Comparison of ENCODE assay signal across 8 cellular contexts in genomic region chr11:17063171-17064002, GRCh38. TPM values are rescaled to one million over a fixed set of nuclear protein-coding genes. Genes with fewer than 3 reads are reported as not detected.
DNase-seq lines count a peak whose midpoint lies in the region; ATAC-seq and TF ChIP-seq lines count a peak whose summit lies in the region.

No MANE protein-coding gene starts in this region.

- DNase-seq in CD8-positive, alpha-beta T cell: peak in 2 of 7 experiments; percentile 27 to 29
- DNase-seq in HPDE6-E6E7 (ENCODE audit: extremely low spot score) (peak; percentile 27), RPMI8226 (peak; percentile 50), astrocyte of the cerebellum (ENCODE audit: low read depth) (peak; percentile 31), iPS DF 6.9 (ENCODE audit: low read depth, low spot score) (peak; percentile 52), middle frontal gyrus (ENCODE audit: extremely low spot score, low spot score) (no peak)
- peak; percentile 76 for DNase-seq in stimulated activated CD4-positive, alpha-beta T cell treated with anti-CD3 and anti-CD28 coated beads, Interleukin-15, amount 100 ng/mL, for 24 hours

- no peak overlapping the region for H3K27ac Mint-ChIP-seq in CD8-positive, alpha-beta T cell

- in situ Hi-C loops in astrocyte of the cerebellum (cut with HindIII; ENCODE audit: low sequenced_read_pairs): loop anchor here (5.0 to 10.0 kb wide), 2 partner anchors 126 to 279 kb away; no protein-coding TSS in a partner anchor

- POLR2A ChIA-PET in CD8-positive, alpha-beta T cell (lab: Charles Lee): interaction anchor here (0.9 kb wide), 1 partner anchor 14 kb away, joined by 3 read pairs; the partner anchor contains the start of gene RPS13

- H3K36me3 Mint-ChIP-seq in CD8-positive, alpha-beta T cell: no peaks in the 10 kb centered on the region

- no CpG with 5 or more reads among the region's 4 CpGs for WGBS in iPS DF 6.9 (ENCODE audit: insufficient coverage, insufficient read length)

- no peaks in the 10 kb centered on the region for H3K36me3 ChIP-seq in CD8-positive, alpha-beta T cell (ENCODE audit: insufficient read depth, low read length)
- no peaks in the 10 kb centered on the region for H3K36me3 ChIP-seq in iPS DF 6.9 (ENCODE audit: control insufficient read depth, insufficient read depth, low read length)

- H3K4me3 Mint-ChIP-seq in CD8-positive, alpha-beta T cell: no peak overlapping the region

- H3K4me1 Mint-ChIP-seq in CD8-positive, alpha-beta T cell (ENCODE audit: low read depth): no peaks in the 10 kb centered on the region

- intact Hi-C loops in CD8-positive, alpha-beta T cell (cut with DNase I, micrococcal nuclease): loop anchor here (1.0 to 10.0 kb wide), 4 partner anchors 117 to 278 kb away; no protein-coding TSS in a partner anchor

- no peak overlapping the region for H3K4me3 ChIP-seq in CD8-positive, alpha-beta T cell (ENCODE audit: low read depth, low read length)
- H3K4me3 ChIP-seq in astrocyte of the cerebellum (ENCODE audit: low read depth, low read length) (no peak overlapping the region), iPS DF 6.9 (ENCODE audit: low read length) (no peak overlapping the region)

- H3K9me3 ChIP-seq in CD8-positive, alpha-beta T cell (ENCODE audit: low read length): no peaks in the 10 kb centered on the region
- H3K9me3 ChIP-seq in iPS DF 6.9 (ENCODE audit: control insufficient read depth, insufficient read depth, low read length): no peaks in the 10 kb centered on the region

- CTCF ChIA-PET in CD8-positive, alpha-beta T cell (lab: Charles Lee): interaction anchor here (0.6 to 2.0 kb wide), 6 partner anchors 115 to 1188 kb away, joined by 3 to 11 read pairs (median 3); no protein-coding TSS in a partner anchor

- H3K27ac ChIP-seq in CD8-positive, alpha-beta T cell (ENCODE audit: low read depth, low read length): no peak overlapping the region
- H3K27ac ChIP-seq in iPS DF 6.9 (ENCODE audit: low read length): no peak overlapping the region

- no peaks in the 10 kb centered on the region for H3K27me3 Mint-ChIP-seq in CD8-positive, alpha-beta T cell (ENCODE audit: low read depth)

- H3K27me3 ChIP-seq in CD8-positive, alpha-beta T cell (ENCODE audit: insufficient read depth, low read length): no peaks in the 10 kb centered on the region
- H3K27me3 ChIP-seq in iPS DF 6.9 (ENCODE audit: control insufficient read depth, insufficient read depth, low read length): no peaks in the 10 kb centered on the region

- H3K4me1 ChIP-seq in CD8-positive, alpha-beta T cell (ENCODE audit: insufficient read depth, low read length): no peaks in the 10 kb centered on the region
- no peaks in the 10 kb centered on the region for H3K4me1 ChIP-seq in iPS DF 6.9 (ENCODE audit: control insufficient read depth, insufficient read depth, low read length)

- no peak for TF ChIP-seq CTCF in CD8-positive, alpha-beta T cell (IDR thresholded peaks at IDR 0.05)
- TF ChIP-seq CTCF in astrocyte of the cerebellum (IDR thresholded peaks at IDR 0.05; ENCODE audit: low read depth, low read length, missing control alignments): peak; percentile 91

- no peaks in the 10 kb centered on the region for H3K9me3 Mint-ChIP-seq in CD8-positive, alpha-beta T cell

- ATAC-seq in CD8-positive, alpha-beta T cell: peak; percentile 48
- peak; percentile 75 for ATAC-seq in GM18868 (IDR thresholded peaks at IDR 0.05; ENCODE audit: unreplicated experiment)

RNA-seq across cellular contexts. Expression of gene RPS13, which starts 14.1 kb away (rescaled TPM):
- 1,000 to 10,000 TPM; 2,112 to 2,169 TPM for total RNA-seq in CD8-positive, alpha-beta T cell

RNA-seq across cellular contexts. Expression of gene PLEKHA7, which starts 49.2 kb away (rescaled TPM):
- total RNA-seq in CD8-positive, alpha-beta T cell: under 1 TPM; 0.53 to 0.84 TPM
